In genomic region chr2:235716875-235717496, GRCh38 we compare ENCODE assay signal across 1 cellular context.
TF ChIP-seq lines count a peak whose summit lies in the region.

No MANE protein-coding gene starts in this region.

TF ChIP-seq in GM23338, 12 proteins besides CTCF, POLR2A, EP300 and RAD21 (continued from another document):
- TF ChIP-seq STAT1 (IDR thresholded peaks at IDR 0.05; ENCODE audit: unreplicated experiment) = no peak
- TF ChIP-seq NANOG (IDR thresholded peaks at IDR 0.05; ENCODE audit: borderline replicate concordance) = no peak
- TF ChIP-seq CREB1 (CRISPR knock-in tag; IDR thresholded peaks at IDR 0.05; ENCODE audit: low read depth) = no peak
- no peak for TF ChIP-seq ZNF462 (CRISPR knock-in tag; IDR thresholded peaks at IDR 0.05)
- no peak for TF ChIP-seq POLR2AphosphoS5 (IDR thresholded peaks at IDR 0.05; ENCODE audit: low read depth)
- no peak for TF ChIP-seq JUNB (IDR thresholded peaks at IDR 0.05; ENCODE audit: unreplicated experiment)
